In the genomic region with DNA sequence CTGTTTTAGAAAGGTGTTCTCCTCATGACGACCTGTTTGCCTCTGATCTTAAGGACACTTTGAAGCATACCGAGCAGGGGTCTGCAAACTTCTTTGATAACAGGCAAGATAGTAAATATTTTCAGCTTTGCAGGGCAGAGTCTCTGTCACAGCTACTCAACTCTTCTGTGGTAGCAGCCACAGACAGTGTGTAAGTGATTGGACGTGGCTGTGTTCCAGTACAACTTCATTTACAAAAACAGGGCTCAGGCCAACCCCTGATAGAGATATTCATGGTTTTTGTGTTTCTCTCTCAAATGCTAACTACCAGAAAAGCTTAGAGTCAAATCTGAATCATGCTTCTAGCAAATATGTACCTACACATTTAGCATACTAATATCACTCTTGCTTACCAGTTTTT, we compare ENCODE assay signal across 8 cellular contexts. TPM values are rescaled to one million over a fixed set of nuclear protein-coding genes. Genes with fewer than 3 reads are reported as not detected.
A peak's percentile ranks its signal among the peaks of the same experiment; 100 is the strongest.
DNase-seq lines count a peak whose midpoint lies in the region; ATAC-seq and TF ChIP-seq lines count a peak whose summit lies in the region.

No MANE protein-coding gene starts in this region.

- H3K9me3 Mint-ChIP-seq in activated naive CD4-positive, alpha-beta T cell treated with anti-CD3 and anti-CD28 coated beads for 36 hours, result peaks cover 1% of the 10 kb centered on the region
- H3K9me3 Mint-ChIP-seq in nephron, result no peaks in the 10 kb centered on the region

- no peak for TF ChIP-seq CTCF in nephron (IDR thresholded peaks at IDR 0.05; ENCODE audit: unreplicated experiment in 3 of 3)

- CTCF ChIA-PET in activated naive CD4-positive, alpha-beta T cell treated with anti-CD3 and anti-CD28 coated beads for 36 hours (lab: Charles Lee), result interaction anchor here (0.7 to 2.1 kb wide), 10 partner anchors 11 to 50 kb away, joined by 3 to 12 read pairs (median 5); no protein-coding TSS in a partner anchor

- no peaks in the 10 kb centered on the region for H3K27me3 Mint-ChIP-seq in activated naive CD4-positive, alpha-beta T cell treated with anti-CD3 and anti-CD28 coated beads for 36 hours (ENCODE audit: low read depth)
- H3K27me3 Mint-ChIP-seq in nephron (ENCODE audit: low read depth), result no peaks in the 10 kb centered on the region

- H3K4me3 Mint-ChIP-seq in activated naive CD4-positive, alpha-beta T cell treated with anti-CD3 and anti-CD28 coated beads for 36 hours, result peak overlapping the region; percentile 62
- H3K4me3 Mint-ChIP-seq in nephron, result no peak overlapping the region

- intact Hi-C loops in activated naive CD4-positive, alpha-beta T cell treated with anti-CD3 and anti-CD28 coated beads for 36 hours (cut with micrococcal nuclease), result loop anchor here (1.0 to 10.0 kb wide), 4 partner anchors 9 to 874 kb away; partner anchors contain the start of gene STT3B

- H3K27ac Mint-ChIP-seq in activated naive CD4-positive, alpha-beta T cell treated with anti-CD3 and anti-CD28 coated beads for 36 hours, result peak overlapping the region; percentile 97
- H3K27ac Mint-ChIP-seq in nephron, result peak overlapping the region; percentile 92 to 93 (median 92)

- H3K36me3 Mint-ChIP-seq in activated naive CD4-positive, alpha-beta T cell treated with anti-CD3 and anti-CD28 coated beads for 36 hours (ENCODE audit: low read depth), result peaks cover 82% of the 10 kb centered on the region
- H3K36me3 Mint-ChIP-seq in nephron (ENCODE audit: low read depth), result peaks cover 56% of the 10 kb centered on the region

- peaks cover 98% of the 10 kb centered on the region for H3K4me1 Mint-ChIP-seq in activated naive CD4-positive, alpha-beta T cell treated with anti-CD3 and anti-CD28 coated beads for 36 hours (ENCODE audit: low read depth)
- H3K4me1 Mint-ChIP-seq in nephron, result peaks cover 66% of the 10 kb centered on the region

- ATAC-seq in HG03521 (IDR thresholded peaks at IDR 0.05; ENCODE audit: unreplicated experiment), result peak; percentile 34

- DNase-seq in activated naive CD4-positive, alpha-beta T cell treated with anti-CD3 and anti-CD28 coated beads for 36 hours, result peak; percentile 59
- DNase-seq in activated naive CD4-positive, alpha-beta T cell treated with anti-CD3 and anti-CD28 coated beads, Interleukin-2, amount 50 U/mL, for 16 hours, result no peak
- peak; percentile 46 for DNase-seq in central memory CD4-positive, alpha-beta T cell
- DNase-seq in NOMO-1 treated with DMSO at 0.1 percent for 48 hours (lab: John Stamatoyannopoulos, UW; ENCODE audit: unreplicated experiment), result no peak
- no peak for DNase-seq in SW480 (ENCODE audit: low spot score)
- no peak for DNase-seq in NCI-H2171 (lab: John Stamatoyannopoulos, UW)

RNA-seq across cellular contexts. Expression of gene TGFBR2, which starts 51.5 kb away (rescaled TPM):
- total RNA-seq in activated naive CD4-positive, alpha-beta T cell treated with anti-CD3 and anti-CD28 coated beads for 36 hours, result 10 to 100 TPM; 57.8 to 58.1 TPM

Comparison
In these comparisons a context has a peak if more than half of its experiments do, and no peak if none do; other contexts are left out.
1. DNase-seq: peak in activated naive CD4-positive, alpha-beta T cell treated with anti-CD3 and anti-CD28 coated beads for 36 hours (single experiment) and central memory CD4-positive, alpha-beta T cell (single experiment); none in activated naive CD4-positive, alpha-beta T cell treated with anti-CD3 and anti-CD28 coated beads, Interleukin-2, amount 50 U/mL, for 16 hours (single experiment), NOMO-1 treated with DMSO at 0.1 percent for 48 hours (single experiment), SW480 (single experiment) and NCI-H2171 (single experiment).